Comparison of ENCODE assay signal across 9 cellular contexts in the genomic region with DNA sequence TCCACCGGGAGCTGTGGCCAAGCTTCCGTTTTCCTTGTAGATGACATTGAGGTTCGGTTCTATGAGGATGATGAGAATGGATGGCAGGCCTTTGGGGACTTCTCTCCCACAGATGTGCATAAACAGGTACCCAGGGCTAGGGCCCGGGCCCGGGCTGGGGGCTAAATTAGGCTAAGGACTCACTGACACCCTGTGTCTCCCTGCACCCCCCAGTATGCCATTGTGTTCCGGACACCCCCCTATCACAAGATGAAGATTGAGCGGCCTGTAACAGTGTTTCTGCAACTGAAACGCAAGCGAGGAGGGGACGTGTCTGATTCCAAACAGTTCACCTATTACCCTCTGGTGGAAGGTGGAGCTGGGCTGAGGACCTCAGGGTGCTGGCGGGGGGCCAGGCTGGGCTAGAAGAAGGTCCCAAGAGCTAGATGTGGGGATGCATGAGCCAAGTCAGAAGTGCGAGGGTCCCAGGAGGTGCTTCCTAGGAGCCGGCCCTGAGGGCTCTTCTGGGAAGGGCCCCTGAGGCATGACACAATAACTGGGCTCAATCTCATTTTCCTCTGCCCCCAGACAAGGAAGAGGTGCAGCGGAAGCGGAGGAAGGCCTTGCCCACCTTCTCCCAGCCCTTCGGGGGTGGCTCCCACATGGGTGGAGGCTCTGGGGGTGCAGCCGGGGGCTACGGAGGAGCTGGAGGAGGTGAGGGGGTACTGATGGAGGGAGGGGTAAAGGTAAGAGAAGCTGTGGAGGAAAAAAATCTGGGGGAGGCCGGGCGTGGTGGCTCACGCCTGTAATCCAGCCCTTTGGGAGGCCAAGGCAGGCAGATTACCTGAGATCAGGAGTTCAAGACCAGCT. TPM values are rescaled to one million over a fixed set of nuclear protein-coding genes. Genes with fewer than 3 reads are reported as not detected.
DNase-seq lines count a peak whose midpoint lies in the region; ATAC-seq and TF ChIP-seq lines count a peak whose summit lies in the region.
"Had no signal": no experiment of that assay in that cellular context is flagged by ENCODE, and none has a peak within 500 bp of the region (broad histone marks: within the 10 kb centered on the region; RNA-seq: fewer than 3 reads in every experiment).

No MANE protein-coding gene starts in this region.

- CTCF ChIA-PET in PC-3 (lab: Charles Lee): interaction anchor here (0.6 kb wide), 1 partner anchor 49 kb away, joined by 4 read pairs; no protein-coding TSS in a partner anchor

- H3K9ac ChIP-seq in PC-3 (ENCODE audit: low read length): no peak overlapping the region
- no peak overlapping the region for H3K9ac ChIP-seq in skeletal muscle satellite cell (ENCODE audit: low read depth, low read length)

- DNase-seq in PC-3 (no peak), NCI-H345 (lab: John Stamatoyannopoulos, UW) (no peak)
- DNase-seq in effector memory CD8-positive, alpha-beta T cell: no peak
- DNase-seq: GDM1 had no signal

- H3K9me3 Mint-ChIP-seq in effector memory CD8-positive, alpha-beta T cell: no peaks in the 10 kb centered on the region

- H3K4me1 ChIP-seq in PC-3 (ENCODE audit: insufficient read depth, low read length) (peaks cover 35% of the 10 kb centered on the region), skeletal muscle satellite cell (ENCODE audit: control insufficient read depth, insufficient read depth, low read length) (peaks cover 26% of the 10 kb centered on the region)

- peaks cover 15% of the 10 kb centered on the region for H3K79me2 ChIP-seq in PC-3 (ENCODE audit: low read length)

- H3K36me3 Mint-ChIP-seq in effector memory CD8-positive, alpha-beta T cell (ENCODE audit: insufficient read depth): peaks cover 91% of the 10 kb centered on the region

- H3K4me3 ChIP-seq in GM08714 (ENCODE audit: low read length) (peak overlapping the region; percentile 36; the same call in 1 of the 2 replicates), PC-3 (ENCODE audit: low read length) (no peak overlapping the region; the same call in 1 of the 2 replicates), skeletal muscle satellite cell (ENCODE audit: low read length) (peak overlapping the region; percentile 76)

- BruUV-seq in PC-3 (replicated peaks; lab: Mats Ljungman, UMichigan): no TSS peak

- H3K27ac Mint-ChIP-seq in effector memory CD8-positive, alpha-beta T cell: peak overlapping the region; percentile 91 to 100

- no peaks in the 10 kb centered on the region for H3F3A ChIP-seq in PC-3 (ENCODE audit: low read length, unreplicated experiment)

- ATAC-seq in PC-3 (no peak), HG02642 (IDR thresholded peaks at IDR 0.05; ENCODE audit: poor library complexity, unreplicated experiment) (no peak), HG02571 (IDR thresholded peaks at IDR 0.05; ENCODE audit: unreplicated experiment) (no peak), GM21367 (IDR thresholded peaks at IDR 0.05; ENCODE audit: unreplicated experiment) (no peak)
- ATAC-seq in effector memory CD8-positive, alpha-beta T cell (replicated peaks): no peak

- H3K4me2 ChIP-seq in PC-3 (ENCODE audit: low read length) (peak overlapping the region; percentile 84; the same call in 1 of the 2 replicates), skeletal muscle satellite cell (ENCODE audit: low read length) (peak overlapping the region; percentile 93)

- no peaks in the 10 kb centered on the region for H3K27me3 ChIP-seq in PC-3 (ENCODE audit: low read length)
- H3K27me3 ChIP-seq in skeletal muscle satellite cell (ENCODE audit: control insufficient read depth, insufficient read depth, low read length): no peaks in the 10 kb centered on the region

- peaks cover 30 to 40% of the 10 kb centered on the region in 2 donors for H3K4me1 Mint-ChIP-seq in effector memory CD8-positive, alpha-beta T cell (ENCODE audit: low read depth in 2 of 2)

- no peaks in the 10 kb centered on the region; the same call in 1 of the 2 replicates for H3K36me3 ChIP-seq in PC-3 (ENCODE audit: low read depth, low read length)
- H3K36me3 ChIP-seq in skeletal muscle satellite cell (ENCODE audit: insufficient read depth, low read length): peaks cover 26% of the 10 kb centered on the region

- no peak for TF ChIP-seq CTCF in PC-3 (conservative IDR thresholded peaks at IDR 0.05; ENCODE audit: low read depth, low read length)

- POLR2A ChIA-PET in PC-3 (lab: Charles Lee; ENCODE audit: unreplicated experiment): no interaction called here

- H3K27me3 Mint-ChIP-seq in effector memory CD8-positive, alpha-beta T cell: no peaks in the 10 kb centered on the region

- no peak overlapping the region for H3K27ac ChIP-seq in PC-3 (ENCODE audit: low read length)

- peak overlapping the region; percentile 74 to 81 for H3K4me3 Mint-ChIP-seq in effector memory CD8-positive, alpha-beta T cell

- no peaks in the 10 kb centered on the region for H4K20me1 ChIP-seq in PC-3 (ENCODE audit: low read length)

- intact Hi-C loops in PC-3 (cut with micrococcal nuclease): loop anchor here (1.0 kb wide), 1 partner anchor 169 kb away; no protein-coding TSS in a partner anchor

- H3K9me2 ChIP-seq in PC-3 (replicated peaks; ENCODE audit: low read length): no peaks in the 10 kb centered on the region

- H2AFZ ChIP-seq in PC-3 (ENCODE audit: low read length): no peak overlapping the region

- H3K9me3 ChIP-seq in PC-3 (ENCODE audit: low read length): no peaks in the 10 kb centered on the region
- no peaks in the 10 kb centered on the region for H3K9me3 ChIP-seq in skeletal muscle satellite cell (replicated peaks; ENCODE audit: low read length)

RNA-seq across cellular contexts. Expression of gene NFKB2, which starts 2.9 kb away (rescaled TPM):
- total RNA-seq in PC-3 (2014; rRNA removed): 45.0 and 71.1 TPM in 2 replicates
- total RNA-seq in skeletal muscle satellite cell (2012; rRNA removed): 26.6 and 27.1 TPM in 2 replicates

RNA-seq across cellular contexts. Expression of gene PSD, which starts 20.2 kb away (rescaled TPM):
- 0.22 and 0.23 TPM in 2 replicates for total RNA-seq in PC-3 (2014; rRNA removed)
- 0.87 and 5.8 TPM in 2 replicates for total RNA-seq in skeletal muscle satellite cell (2012; rRNA removed)

RNA-seq across cellular contexts. Expression of gene FBXL15, which starts 22.2 kb away (rescaled TPM):
- 10.1 and 12.7 TPM in 2 replicates for total RNA-seq in PC-3 (2014; rRNA removed)
- total RNA-seq in skeletal muscle satellite cell (2012; rRNA removed): 9.2 and 11.9 TPM in 2 replicates

RNA-seq across cellular contexts. Expression of gene CUEDC2, which starts 34.0 kb away (rescaled TPM):
- 50.6 and 51.4 TPM in 2 replicates for total RNA-seq in PC-3 (2014; rRNA removed)
- 37.3 and 43.2 TPM in 2 replicates for total RNA-seq in skeletal muscle satellite cell (2012; rRNA removed)

RNA-seq across cellular contexts. Expression of gene C10orf95, which starts 52.9 kb away (rescaled TPM):
- total RNA-seq in PC-3 (2014; rRNA removed): 1.6 and 1.9 TPM in 2 replicates
- total RNA-seq in skeletal muscle satellite cell (2012; rRNA removed): not detected in 2 replicates
